Comparison of ENCODE assay signal across 9 cellular contexts in the genomic region with DNA sequence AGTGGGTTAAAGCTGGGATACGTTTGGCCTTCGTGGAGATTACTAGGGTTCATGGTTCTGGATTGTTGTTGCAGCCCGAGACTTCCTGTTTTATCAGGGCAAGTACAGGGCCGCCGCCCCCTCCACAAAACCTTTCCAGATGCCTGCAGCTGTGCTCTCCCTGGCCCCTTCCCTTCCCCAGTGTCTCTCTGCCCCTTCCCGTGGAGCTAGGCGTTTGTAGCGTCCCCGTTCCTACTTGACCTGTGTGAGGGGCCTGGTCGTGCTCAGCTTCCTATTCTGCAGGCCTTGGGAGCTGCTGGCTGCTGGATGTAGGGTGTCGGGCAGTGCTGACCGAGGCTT. TPM values are rescaled to one million over a fixed set of nuclear protein-coding genes. Genes with fewer than 3 reads are reported as not detected.
DNase-seq lines count a peak whose midpoint lies in the region; ATAC-seq, FAIRE-seq and TF ChIP-seq lines count a peak whose summit lies in the region.
"Had no signal": no experiment of that assay in that cellular context is flagged by ENCODE, and none has a peak within 500 bp of the region (broad histone marks: within the 10 kb centered on the region; RNA-seq: fewer than 3 reads in every experiment).

No MANE protein-coding gene starts in this region.

- no peaks in the 10 kb centered on the region for H3K9me3 ChIP-seq in BLaER1
- no peaks in the 10 kb centered on the region for H3K9me3 ChIP-seq in effector memory CD4-positive, alpha-beta T cell (ENCODE audit: control insufficient read depth, low read length)

- no peaks in the 10 kb centered on the region for H3K27me3 Mint-ChIP-seq in natural killer cell (ENCODE audit: low read depth in 2 of 2)

- ATAC-seq in GM21528 (IDR thresholded peaks at IDR 0.05; ENCODE audit: low FRiP score, unreplicated experiment) (peak; percentile 6), natural killer cell (no peak)

- H3K9me3 Mint-ChIP-seq in natural killer cell: no peaks in the 10 kb centered on the region

- no peaks in the 10 kb centered on the region for H3K36me3 Mint-ChIP-seq in natural killer cell

- TF ChIP-seq CTCF in natural killer cell (IDR thresholded peaks at IDR 0.05): no peak

- peak overlapping the region; percentile 94 for H3K9ac ChIP-seq in BLaER1

- intact Hi-C loops in natural killer cell (cut with micrococcal nuclease): loop anchor here (2.0 to 10.0 kb wide), 4 partner anchors 64 to 1102 kb away; partner anchors contain the start of genes ASMTL, CD99 and SLC25A6

- peaks cover 26 to 45% of the 10 kb centered on the region in 2 donors for H3K4me1 Mint-ChIP-seq in natural killer cell

- peak overlapping the region; percentile 86 for H3K27ac ChIP-seq in BLaER1
- peak overlapping the region; percentile 86 for H3K27ac ChIP-seq in effector memory CD4-positive, alpha-beta T cell (ENCODE audit: insufficient read depth, low read length, poor library complexity, severe bottlenecking)

- FAIRE-seq in HTR-8/SVneo (lab: Jason Lieb, UNC): no peak

- H3K27me3 ChIP-seq in BLaER1: no peaks in the 10 kb centered on the region
- H3K27me3 ChIP-seq in effector memory CD4-positive, alpha-beta T cell (replicated peaks; ENCODE audit: control insufficient read depth, insufficient read depth, low read length, poor library complexity, severe bottlenecking): no peaks in the 10 kb centered on the region

- DNase-seq in NOMO-1 treated with DMSO at 0.1 percent for 48 hours (lab: John Stamatoyannopoulos, UW; ENCODE audit: unreplicated experiment): peak; percentile 53
- DNase-seq in effector memory CD4-positive, alpha-beta T cell: no peak
- no peak for DNase-seq in natural killer cell
- no peak for DNase-seq in HTR-8/SVneo (ENCODE audit: insufficient read length, low spot score)
- no peak for DNase-seq in stimulated activated CD4-positive, alpha-beta T cell treated with anti-CD3 and anti-CD28 coated beads, Interleukin-4, amount 100 ng/mL, for 4 hours
- DNase-seq in ACHN: no peak

- H3K4me1 ChIP-seq in BLaER1: peaks cover 39% of the 10 kb centered on the region
- peaks cover 10% of the 10 kb centered on the region for H3K4me1 ChIP-seq in effector memory CD4-positive, alpha-beta T cell (ENCODE audit: control insufficient read depth, insufficient read depth, low read length, poor library complexity, severe bottlenecking)

- peak overlapping the region; percentile 97 for H3K4me2 ChIP-seq in BLaER1

- peak overlapping the region; percentile 92 for H3K4me3 Mint-ChIP-seq in natural killer cell

- in situ Hi-C loops in ACHN (cut with HindIII; ENCODE audit: low pct_ligation_motif_present, low pct_unique_long_range_greater_than_20kb, low sequenced_read_pairs): no loop called here

- H3K36me3 ChIP-seq in BLaER1: peaks cover 43% of the 10 kb centered on the region
- peaks cover 41% of the 10 kb centered on the region for H3K36me3 ChIP-seq in effector memory CD4-positive, alpha-beta T cell (ENCODE audit: control insufficient read depth, insufficient read depth, low read length)

- peak overlapping the region; percentile 87 to 93 for H3K27ac Mint-ChIP-seq in natural killer cell

- H4K20me1 ChIP-seq in BLaER1: peaks cover 56% of the 10 kb centered on the region

- peak overlapping the region; percentile 88 for H3K4me3 ChIP-seq in BLaER1
- H3K4me3 ChIP-seq in effector memory CD4-positive, alpha-beta T cell (ENCODE audit: insufficient read depth, low read depth, low read length, poor library complexity, severe bottlenecking): peak overlapping the region; percentile 76

RNA-seq across cellular contexts. Expression of gene AKAP17A, which starts 1.4 kb away (rescaled TPM):
- 100 to 1,000 TPM; 120 to 141 (median 121) TPM for total RNA-seq in natural killer cell

RNA-seq across cellular contexts. Expression of gene ASMT, which starts 22.0 kb away (rescaled TPM):
- total RNA-seq in natural killer cell: 1 to 10 TPM in 2 of 3 donors, under 1 TPM in 1; 0.79 to 1.8 (median 1.5) TPM
- total RNA-seq: pulmonary artery endothelial cell had no signal

RNA-seq across cellular contexts. Expression of gene P2RY8, which starts 55.8 kb away (rescaled TPM):
- 100 to 1,000 TPM in 2 of 3 donors, 10 to 100 TPM in 1; 73.7 to 114 (median 107) TPM for total RNA-seq in natural killer cell
- total RNA-seq: pulmonary artery endothelial cell had no signal
